ENCODE assay signal across 25 cellular contexts in genomic region chr21:27371688-27372331, GRCh38.
DNase-seq lines count a peak whose midpoint lies in the region; ATAC-seq, FAIRE-seq and TF ChIP-seq lines count a peak whose summit lies in the region.
"Had no signal": no experiment of that assay in that cellular context is flagged by ENCODE, and none has a peak within 500 bp of the region (broad histone marks: within the 10 kb centered on the region; RNA-seq: fewer than 3 reads in every experiment).

No MANE protein-coding gene starts in this region.

- H3K27me3 ChIP-seq in cardiac muscle cell (no peaks in the 10 kb centered on the region), PC-3 (ENCODE audit: low read length) (no peaks in the 10 kb centered on the region)
- H3K27me3 ChIP-seq: ascending aorta, gastroesophageal sphincter, stomach, transverse colon had no signal

- H2AFZ ChIP-seq in PC-3 (ENCODE audit: low read length) = no peak overlapping the region

- H3K9ac ChIP-seq in PC-3 (ENCODE audit: low read length) = no peak overlapping the region

- no peaks in the 10 kb centered on the region for H3K9me2 ChIP-seq in PC-3 (replicated peaks; ENCODE audit: low read length)

- TF ChIP-seq CTCF in cardiac muscle cell (IDR thresholded peaks at IDR 0.05; ENCODE audit: low read depth, low read length) = no peak
- TF ChIP-seq CTCF in PC-3 (conservative IDR thresholded peaks at IDR 0.05; ENCODE audit: low read depth, low read length) = no peak

- no peak overlapping the region for H3K4me2 ChIP-seq in PC-3 (ENCODE audit: low read length)

- no TSS peak for BruUV-seq in PC-3 (replicated peaks; lab: Mats Ljungman, UMichigan)

- no peaks in the 10 kb centered on the region for H3F3A ChIP-seq in PC-3 (ENCODE audit: low read length, unreplicated experiment)

- FAIRE-seq in urothelium cell line (lab: Jason Lieb, UNC) = peak; percentile 59

- CTCF ChIA-PET in PC-3 (lab: Charles Lee) = no interaction called here

- H4K20me1 ChIP-seq in PC-3 (ENCODE audit: low read length) = no peaks in the 10 kb centered on the region

- peaks cover 23% of the 10 kb centered on the region for H3K4me1 ChIP-seq in cardiac muscle cell (ENCODE audit: low read depth)
- no peaks in the 10 kb centered on the region for H3K4me1 ChIP-seq in PC-3 (ENCODE audit: insufficient read depth, low read length)
- H3K4me1 ChIP-seq: HAP-1, prostate gland, stomach, transverse colon had no signal

- POLR2A ChIA-PET in PC-3 (lab: Charles Lee; ENCODE audit: unreplicated experiment) = no interaction called here

- DNase-seq in cardiac muscle cell (ENCODE audit: low read depth in 1 of 2, low spot score in 1 of 2) (peak; percentile 9 to 65), Right ventricle myocardium inferior (ENCODE audit: missing footprints) (no peak), astrocyte of the hippocampus (ENCODE audit: low read depth, low spot score) (peak; percentile 4), kidney glomerular epithelial cell (lab: John Stamatoyannopoulos, UW) (peak; percentile 11), urothelium cell line (ENCODE audit: low spot score) (no peak), NCI-H1417 (lab: John Stamatoyannopoulos, UW) (no peak), PC-3 (no peak), GDM1 (lab: John Stamatoyannopoulos, UW) (no peak)
- DNase-seq: activated CD4-positive, alpha-beta T cell treated with anti-CD3 and anti-CD28 coated beads for 36 hours; cortex of kidney; DMS79 treated with DMSO at 0.1 percent for 48 hours; MM.1S; NCI-H1436 treated with DMSO at 0.1 percent for 48 hours; NCI-H2171; NCI-H526 treated with DMSO at 0.1 percent for 48 hours; stimulated activated CD4-positive, alpha-beta T cell treated with anti-CD3 and anti-CD28 coated beads, Interleukin-4, amount 100 ng/mL, for 4 hours; stomach; transverse colon had no signal

- no peaks in the 10 kb centered on the region for H3K79me2 ChIP-seq in PC-3 (ENCODE audit: low read length)

- H3K9me3 ChIP-seq in cardiac muscle cell (ENCODE audit: low read depth) (no peaks in the 10 kb centered on the region), PC-3 (ENCODE audit: low read length) (peaks cover 4% of the 10 kb centered on the region; the same call in 1 of the 2 replicates)
- H3K9me3 ChIP-seq: ascending aorta, gastroesophageal sphincter, HAP-1, prostate gland, stomach, transverse colon had no signal

- H3K36me3 ChIP-seq in cardiac muscle cell (no peaks in the 10 kb centered on the region), PC-3 (ENCODE audit: low read depth, low read length) (no peaks in the 10 kb centered on the region)
- H3K36me3 ChIP-seq: ascending aorta, gastroesophageal sphincter, HAP-1, prostate gland, stomach, transverse colon had no signal

- H3K27ac ChIP-seq in cardiac muscle cell = peak overlapping the region; percentile 35
- no peak overlapping the region for H3K27ac ChIP-seq in PC-3 (ENCODE audit: low read length)
- H3K27ac ChIP-seq: 22Rv1, ascending aorta, epithelial cell of prostate, gastroesophageal sphincter, prostate gland, skin epidermis, stomach, transverse colon had no signal

- intact Hi-C loops in Right ventricle myocardium inferior (cut with DNase I) = loop anchor here (5.0 to 10.0 kb wide), 2 partner anchors 103 to 180 kb away; no protein-coding TSS in a partner anchor
- intact Hi-C loops in PC-3 (cut with micrococcal nuclease) = no loop called here

- no peak overlapping the region for H3K4me3 ChIP-seq in cardiac muscle cell
- no peak overlapping the region for H3K4me3 ChIP-seq in PC-3 (ENCODE audit: low read length)
- H3K4me3 ChIP-seq: ascending aorta, gastroesophageal sphincter, HAP-1, prostate gland, skin epidermis, stomach, transverse colon had no signal

- no peak for ATAC-seq in Right ventricle myocardium inferior
- ATAC-seq in PC-3 = no peak
- ATAC-seq: activated CD4-positive, alpha-beta T cell treated with anti-CD3 and anti-CD28 coated beads for 36 hours; gastroesophageal sphincter had no signal

Comparison
In these comparisons a context has a peak if more than half of its experiments do, and no peak if none do; other contexts are left out.
1. DNase-seq: peak in cardiac muscle cell (2 of 2), astrocyte of the hippocampus (single experiment) and kidney glomerular epithelial cell (single experiment); none in Right ventricle myocardium inferior (single experiment), urothelium cell line (single experiment), NCI-H1417 (0 of 3), PC-3 (single experiment) and GDM1 (single experiment).